In the genomic region with DNA sequence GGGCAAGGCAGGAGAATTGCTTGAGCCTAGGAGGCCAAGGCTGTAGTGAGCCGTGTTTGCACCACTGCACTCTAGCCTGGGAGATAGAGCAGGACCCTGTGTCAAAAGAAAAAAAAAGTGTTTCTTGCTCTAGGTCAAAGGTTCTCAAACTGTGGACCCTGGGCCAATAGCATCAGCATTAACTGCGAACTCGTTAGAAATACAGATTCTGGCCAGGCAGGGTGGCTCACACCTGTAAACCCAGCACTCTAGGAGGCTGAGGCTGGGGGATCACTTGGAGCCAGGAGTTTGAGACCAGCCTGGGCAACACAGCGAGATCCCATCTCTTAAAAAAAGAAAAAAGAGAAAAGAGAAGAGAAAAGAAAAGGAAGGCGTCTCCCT, we compare ENCODE assay signal across 8 cellular contexts. TPM values are rescaled to one million over a fixed set of nuclear protein-coding genes. Genes with fewer than 3 reads are reported as not detected.
DNase-seq lines count a peak whose midpoint lies in the region; ATAC-seq and TF ChIP-seq lines count a peak whose summit lies in the region.

No MANE protein-coding gene starts in this region.

- TF ChIP-seq CTCF in astrocyte of the cerebellum (IDR thresholded peaks at IDR 0.05; ENCODE audit: low read depth, low read length, missing control alignments): no peak
- TF ChIP-seq CTCF in right lobe of liver (IDR thresholded peaks at IDR 0.05): no peak
- TF ChIP-seq CTCF in thyroid gland (IDR thresholded peaks at IDR 0.05): no peak

- 9% methylated on average over 4 of the region's 5 CpGs for WGBS in right lobe of liver (ENCODE audit: insufficient coverage, low coverage, low lambda C conversion rate, missing lambda C conversion rate)
- 40 to 46% methylated on average over 5 of the region's 5 CpGs for WGBS in thyroid gland, 2 donors

- peak overlapping the region; percentile 95 for H3K27ac Mint-ChIP-seq in activated CD4-positive, alpha-beta T cell treated with anti-CD3 and anti-CD28 coated beads, Interleukin-2, amount 10 ng/mL, durations not matched to agents 7 days and 5 days

- H3K27ac ChIP-seq in right lobe of liver: peak overlapping the region; percentile 58 to 75 (median 59)
- peak overlapping the region; percentile 71 to 93 (median 82) for H3K27ac ChIP-seq in thyroid gland

- H3K4me1 Mint-ChIP-seq in activated CD4-positive, alpha-beta T cell treated with anti-CD3 and anti-CD28 coated beads, Interleukin-2, amount 10 ng/mL, durations not matched to agents 7 days and 5 days: peaks cover 48% of the 10 kb centered on the region

- H3K27me3 ChIP-seq in right lobe of liver: no peaks in the 10 kb centered on the region
- no peaks in the 10 kb centered on the region for H3K27me3 ChIP-seq in thyroid gland

- no peaks in the 10 kb centered on the region for H3K36me3 ChIP-seq in right lobe of liver
- peaks cover 0 to 4% of the 10 kb centered on the region in 2 donors for H3K36me3 ChIP-seq in thyroid gland

- TF ChIP-seq POLR2A in right lobe of liver (IDR thresholded peaks at IDR 0.05) (no peak), thyroid gland (IDR thresholded peaks at IDR 0.05) (no peak)

- H3K36me3 Mint-ChIP-seq in activated CD4-positive, alpha-beta T cell treated with anti-CD3 and anti-CD28 coated beads, Interleukin-2, amount 10 ng/mL, durations not matched to agents 7 days and 5 days (ENCODE audit: low read depth): peaks cover 18% of the 10 kb centered on the region

- intact Hi-C loops in right lobe of liver (cut with DNase I): no loop called here
- intact Hi-C loops in thyroid gland (cut with DNase I): loop anchor here (10.0 kb wide), 1 partner anchor 51 kb away; the partner anchor contains the start of gene KMT5A

- no peaks in the 10 kb centered on the region for H3K27me3 Mint-ChIP-seq in activated CD4-positive, alpha-beta T cell treated with anti-CD3 and anti-CD28 coated beads, Interleukin-2, amount 10 ng/mL, durations not matched to agents 7 days and 5 days

- H3K4me3 Mint-ChIP-seq in activated CD4-positive, alpha-beta T cell treated with anti-CD3 and anti-CD28 coated beads, Interleukin-2, amount 10 ng/mL, durations not matched to agents 7 days and 5 days: peak overlapping the region; percentile 97

- H3K9me3 Mint-ChIP-seq in activated CD4-positive, alpha-beta T cell treated with anti-CD3 and anti-CD28 coated beads, Interleukin-2, amount 10 ng/mL, durations not matched to agents 7 days and 5 days: no peaks in the 10 kb centered on the region

- H3K4me1 ChIP-seq in right lobe of liver (peaks cover 0 to 10% (median 0%) of the 10 kb centered on the region in 4 donors), thyroid gland (peaks cover 35 to 45% of the 10 kb centered on the region in 2 donors)

- POLR2A ChIA-PET in activated CD4-positive, alpha-beta T cell treated with anti-CD3 and anti-CD28 coated beads, Interleukin-2, amount 10 ng/mL, durations not matched to agents 7 days and 5 days (lab: Charles Lee): interaction anchor here (1.1 kb wide), 1 partner anchor 13 kb away, joined by 3 read pairs; no protein-coding TSS in a partner anchor

- CTCF ChIA-PET in activated CD4-positive, alpha-beta T cell treated with anti-CD3 and anti-CD28 coated beads, Interleukin-2, amount 10 ng/mL, durations not matched to agents 7 days and 5 days (lab: Charles Lee): interaction anchor here (0.6 to 1.4 kb wide), 9 partner anchors 8 to 157 kb away, joined by 3 to 5 read pairs (median 3); no protein-coding TSS in a partner anchor

- H3K9me3 ChIP-seq in right lobe of liver (no peaks in the 10 kb centered on the region), thyroid gland (no peaks in the 10 kb centered on the region)

- DNase-seq in activated CD4-positive, alpha-beta T cell treated with anti-CD3 and anti-CD28 coated beads, Interleukin-2, amount 10 ng/mL, durations not matched to agents 7 days and 5 days: no peak
- no peak for DNase-seq in activated CD4-positive, alpha-beta T cell treated with anti-CD3 and anti-CD28 coated beads for 48 hours
- DNase-seq in astrocyte of the cerebellum (ENCODE audit: low read depth) (no peak), right lobe of liver (no peak), thyroid gland (no peak), NCI-H2171 (lab: John Stamatoyannopoulos, UW) (no peak), NCI-H1436 (lab: John Stamatoyannopoulos, UW) (no peak), glomerular visceral epithelial cell (ENCODE audit: extremely low spot score) (no peak)

- H3K4me3 ChIP-seq in astrocyte of the cerebellum (ENCODE audit: low read depth, low read length) (peak overlapping the region; percentile 88), right lobe of liver (peak overlapping the region; percentile 78 to 91 (median 87)), thyroid gland (replicated peaks in 1 of 3) (peak overlapping the region; percentile 69 to 91 (median 77))

- in situ Hi-C loops in astrocyte of the cerebellum (cut with HindIII; ENCODE audit: low sequenced_read_pairs): no loop called here

- peak in 1 of 4 donors; percentile 5 for ATAC-seq in right lobe of liver

RNA-seq across cellular contexts. Expression of gene RILPL2, which starts 0.9 kb away (rescaled TPM):
- total RNA-seq in activated CD4-positive, alpha-beta T cell treated with anti-CD3 and anti-CD28 coated beads, Interleukin-2, amount 10 ng/mL, durations not matched to agents 7 days and 5 days: 1 to 10 TPM; 6.0 to 6.5 TPM
- total RNA-seq in right lobe of liver (1 to 10 TPM; 1.6 to 2.7 (median 1.8) TPM), thyroid gland (10 to 100 TPM; 10.7 to 15.2 (median 12.7) TPM)

RNA-seq across cellular contexts. Expression of gene SNRNP35, which starts 22.3 kb away (rescaled TPM):
- total RNA-seq in activated CD4-positive, alpha-beta T cell treated with anti-CD3 and anti-CD28 coated beads, Interleukin-2, amount 10 ng/mL, durations not matched to agents 7 days and 5 days: 10 to 100 TPM; 24.8 to 31.7 TPM
- total RNA-seq in right lobe of liver: 10 to 100 TPM in 1 of 6 experiments, 1 to 10 TPM in 5; 7.8 to 10.3 (median 9.5) TPM
- total RNA-seq in thyroid gland: 10 to 100 TPM; 19.1 to 36.3 (median 21.4) TPM

RNA-seq across cellular contexts. Expression of gene KMT5A, which starts 51.7 kb away (rescaled TPM):
- total RNA-seq in activated CD4-positive, alpha-beta T cell treated with anti-CD3 and anti-CD28 coated beads, Interleukin-2, amount 10 ng/mL, durations not matched to agents 7 days and 5 days: 10 to 100 TPM; 73.6 to 85.3 TPM
- total RNA-seq in right lobe of liver: 10 to 100 TPM; 13.1 to 17.6 (median 13.7) TPM
- 10 to 100 TPM; 51.3 to 83.0 (median 67.2) TPM for total RNA-seq in thyroid gland
